In genomic region chr6:49519660-49520059, GRCh38 we compare ENCODE assay signal across 16 cellular contexts. TPM values are rescaled to one million over a fixed set of nuclear protein-coding genes. Genes with fewer than 3 reads are reported as not detected.
DNase-seq lines count a peak whose midpoint lies in the region; ATAC-seq lines count a peak whose summit lies in the region.
"Had no signal": no experiment of that assay in that cellular context is flagged by ENCODE, and none has a peak within 500 bp of the region (broad histone marks: within the 10 kb centered on the region; RNA-seq: fewer than 3 reads in every experiment).

No MANE protein-coding gene starts in this region.

- ATAC-seq in GM18519 (IDR thresholded peaks at IDR 0.05; ENCODE audit: low FRiP score, unreplicated experiment) (peak; percentile 99), GM21367 (IDR thresholded peaks at IDR 0.05; ENCODE audit: unreplicated experiment) (peak; percentile 87), HG02885 (IDR thresholded peaks at IDR 0.05; ENCODE audit: poor library complexity, unreplicated experiment) (peak; percentile 95), HG03457 (IDR thresholded peaks at IDR 0.05; ENCODE audit: unreplicated experiment) (peak; percentile 84), Right ventricle myocardium superior (ENCODE audit: poor library complexity) (no peak), GM21717 (IDR thresholded peaks at IDR 0.05; ENCODE audit: unreplicated experiment) (no peak)
- ATAC-seq: heart right ventricle, left colon, natural killer cell had no signal

- no peak for DNase-seq in activated gamma-delta T cell treated with Interleukin-2 at 50 U/mL for 16 hours
- DNase-seq in NCI-H2171 treated with DMSO at 0.1 percent for 48 hours (lab: John Stamatoyannopoulos, UW): no peak
- DNase-seq in Right ventricle myocardium superior: no peak
- DNase-seq: activated CD8-positive, alpha-beta memory T cell treated with anti-CD3 and anti-CD28 coated beads for 24 hours; activated naive CD4-positive, alpha-beta T cell treated with anti-CD3 and anti-CD28 coated beads, Interleukin-2, amount 10 ng/mL, durations not matched to agents 7 days and 5 days; heart right ventricle; left colon; natural killer cell; NCI-H146; NCI-H774 had no signal

- intact Hi-C loops in Right ventricle myocardium superior (cut with DNase I): loop anchor here (10.0 kb wide), 1 partner anchor 95 kb away; no protein-coding TSS in a partner anchor

RNA-seq across cellular contexts. Expression of gene GLYATL3, which starts 19.9 kb away (rescaled TPM):
- total RNA-seq in Right ventricle myocardium superior: not detected
- total RNA-seq: endothelial cell of umbilical vein, heart right ventricle, natural killer cell had no signal

RNA-seq across cellular contexts. Expression of gene C6orf141, which starts 30.8 kb away (rescaled TPM):
- total RNA-seq in Right ventricle myocardium superior: not detected
- total RNA-seq: natural killer cell had no signal

RNA-seq across cellular contexts. Expression of gene CENPQ, which starts 56.5 kb away (rescaled TPM):
- 5.1 TPM for total RNA-seq in Right ventricle myocardium superior

RNA-seq across cellular contexts. Expression of gene MMUT, which starts 56.6 kb away (rescaled TPM):
- 33.9 TPM for total RNA-seq in Right ventricle myocardium superior

Comparison
In these comparisons a context has a peak if more than half of its experiments do, and no peak if none do; other contexts are left out.
1. ATAC-seq: peak in GM18519 (single experiment), GM21367 (single experiment), HG02885 (single experiment) and HG03457 (single experiment); none in Right ventricle myocardium superior (single experiment) and GM21717 (single experiment).